1 cellular context compared by ENCODE assay signal in the genomic region with DNA sequence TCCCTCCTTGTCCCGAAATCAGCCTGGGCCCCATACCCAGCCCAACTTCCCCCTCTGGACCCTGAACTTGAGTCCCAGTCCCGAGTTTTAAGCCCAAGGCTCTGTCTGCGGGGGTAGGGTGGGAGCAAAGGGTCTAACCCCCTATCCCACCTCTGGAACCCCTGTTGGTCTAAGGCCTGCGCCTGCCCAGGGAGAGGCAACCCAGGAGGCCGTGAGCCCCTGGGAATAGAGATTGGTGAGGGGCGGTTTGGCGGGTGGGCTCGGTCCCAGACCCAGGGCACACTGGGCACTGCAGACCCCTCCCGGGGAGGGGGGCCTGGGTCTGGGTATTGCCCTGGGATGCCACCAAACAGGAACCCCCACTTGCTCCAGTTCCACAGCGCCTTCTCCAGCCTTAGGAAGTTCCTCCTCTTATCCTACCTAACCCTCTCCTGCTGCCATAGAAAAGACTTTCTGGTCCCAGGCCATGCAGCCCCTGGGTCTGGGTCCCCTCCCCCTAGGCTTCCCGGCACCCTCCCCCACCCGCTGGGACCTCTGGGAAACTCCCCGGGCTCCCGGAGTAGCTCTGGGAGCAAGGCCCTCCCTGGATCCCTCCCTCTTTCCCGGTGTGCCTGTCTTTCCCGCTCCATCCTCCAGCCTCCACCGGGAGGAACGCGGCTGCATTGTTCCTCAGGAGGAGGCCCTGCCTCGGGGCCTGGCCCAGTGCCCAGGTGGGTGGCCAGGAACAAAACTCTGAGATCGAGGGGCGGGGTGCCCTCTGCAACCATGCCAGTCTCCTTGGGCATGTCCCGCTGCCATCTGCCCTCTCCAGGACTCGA.
TF ChIP-seq lines count a peak whose summit lies in the region.

No MANE protein-coding gene starts in this region.

TF ChIP-seq in H1, 55 proteins besides CTCF, POLR2A, EP300 and RAD21 (continued from another document):
- TF ChIP-seq E2F6 (IDR thresholded peaks at IDR 0.05) (0 out of 2 replicates have a peak, but pooled peaks have one; percentile 37), SIRT6 (IDR thresholded peaks at IDR 0.05; ENCODE audit: low read length) (no peak), HDAC2 (IDR thresholded peaks at IDR 0.05; ENCODE audit: borderline replicate concordance in 1 of 2, low read depth in 2 of 2, low read length in 2 of 2) (peak in 1 of 2 experiments; percentile 83; a peak in 1 of 4 replicates), SIX5 (IDR thresholded peaks at IDR 0.05; ENCODE audit: low read depth, low read length) (no peak)
TF ChIP-seq in H1: peak in this region for 3.
